In genomic region chr14:97332591-97332984, GRCh38 we compare ENCODE assay signal across 20 cellular contexts.
A peak's percentile ranks its signal among the peaks of the same experiment; 100 is the strongest.
DNase-seq lines count a peak whose midpoint lies in the region; ATAC-seq and TF ChIP-seq lines count a peak whose summit lies in the region.
"Had no signal": no experiment of that assay in that cellular context is flagged by ENCODE, and none has a peak within 500 bp of the region (broad histone marks: within the 10 kb centered on the region; RNA-seq: fewer than 3 reads in every experiment).

No MANE protein-coding gene starts in this region.

- H3F3A ChIP-seq in Loucy (ENCODE audit: low read depth): no peaks in the 10 kb centered on the region

- H3K36me3 ChIP-seq in Loucy (ENCODE audit: insufficient read depth, low read length): no peaks in the 10 kb centered on the region
- H3K36me3 ChIP-seq in brain microvascular endothelial cell (replicated peaks): no peaks in the 10 kb centered on the region
- H3K36me3 ChIP-seq: lower lobe of right lung, thoracic aorta, WERI-Rb-1 had no signal

- no peak overlapping the region for H3K27ac ChIP-seq in brain microvascular endothelial cell
- H3K27ac ChIP-seq: GM23248, lower lobe of right lung, thoracic aorta, WERI-Rb-1 had no signal

- no peak overlapping the region for H2AFZ ChIP-seq in Loucy (ENCODE audit: low read length)
- H2AFZ ChIP-seq: GM23248 had no signal

- no peaks in the 10 kb centered on the region for H4K20me1 ChIP-seq in Loucy (ENCODE audit: insufficient read depth, low read length, poor library complexity, severe bottlenecking)

- peaks cover 17% of the 10 kb centered on the region for H3K4me1 ChIP-seq in Loucy (ENCODE audit: insufficient read depth, low read length, poor library complexity, severe bottlenecking)
- H3K4me1 ChIP-seq: lower lobe of right lung had no signal

- no peaks in the 10 kb centered on the region for H3K9me3 ChIP-seq in Loucy (ENCODE audit: insufficient read depth, low read depth, low read length)
- H3K9me3 ChIP-seq: lower lobe of right lung, thoracic aorta had no signal

- H3K9me2 ChIP-seq in Loucy (replicated peaks; ENCODE audit: low read depth, low read length): no peaks in the 10 kb centered on the region

- no peaks in the 10 kb centered on the region for H3K27me3 ChIP-seq in Loucy (ENCODE audit: insufficient read depth, low read length, poor library complexity, severe bottlenecking)
- H3K27me3 ChIP-seq in brain microvascular endothelial cell (replicated peaks): no peaks in the 10 kb centered on the region

- in situ Hi-C loops in brain microvascular endothelial cell (cut with HindIII; ENCODE audit: low pct_ligation_motif_present, low sequenced_read_pairs): no loop called here

- H3K79me2 ChIP-seq in Loucy (ENCODE audit: insufficient read depth, low read length): no peaks in the 10 kb centered on the region

- DNase-seq in AG08396 (ENCODE audit: low spot score) (no peak), nucleus accumbens (lab: John Stamatoyannopoulos, UW) (no peak), brain microvascular endothelial cell (no peak)
- DNase-seq: activated CD8-positive, alpha-beta memory T cell treated with anti-CD3 and anti-CD28 coated beads, Interleukin-2, amount 50 U/mL, for 4 hours; caudate nucleus; cortex of kidney; foreskin fibroblast; GM23248; kidney glomerular epithelial cell; lower lobe of right lung; NCI-H1436 treated with DMSO at 0.1 percent for 48 hours; NCI-H446 treated with DMSO at 0.1 percent for 48 hours; stimulated activated naive CD4-positive, alpha-beta T cell treated with Interleukin-2 at 50 U/mL for 16 hours; WERI-Rb-1 had no signal

- H3K4me3 ChIP-seq in Loucy (ENCODE audit: low read length, poor library complexity, severe bottlenecking): no peak overlapping the region
- no peak overlapping the region for H3K4me3 ChIP-seq in brain microvascular endothelial cell (ENCODE audit: low read depth, low read length)
- H3K4me3 ChIP-seq: GM23248, K562, lower lobe of right lung, thoracic aorta had no signal

- H3K4me2 ChIP-seq in Loucy (ENCODE audit: low read depth, low read length, poor library complexity, severe bottlenecking): peak overlapping the region; percentile 15

- TF ChIP-seq CTCF in Loucy (conservative IDR thresholded peaks at IDR 0.05; ENCODE audit: low read length) (no peak), brain microvascular endothelial cell (IDR thresholded peaks at IDR 0.05; ENCODE audit: low read depth, low read length, missing control alignments) (no peak)

- peak; percentile 18 for ATAC-seq in GM18498 (IDR thresholded peaks at IDR 0.05; ENCODE audit: unreplicated experiment)
- ATAC-seq in GM18867 (IDR thresholded peaks at IDR 0.05; ENCODE audit: unreplicated experiment): peak; percentile 32
- peak; percentile 38 for ATAC-seq in HG02852 (IDR thresholded peaks at IDR 0.05; ENCODE audit: unreplicated experiment)
- ATAC-seq: K562, lower lobe of right lung had no signal

- H3K9ac ChIP-seq in Loucy (ENCODE audit: low read depth, low read length, poor library complexity, severe bottlenecking): peak overlapping the region; percentile 13
- H3K9ac ChIP-seq: GM23248 had no signal
